In genomic region chr9:71703172-71703872, GRCh38 we compare ENCODE assay signal across 18 cellular contexts.
DNase-seq lines count a peak whose midpoint lies in the region; ATAC-seq and TF ChIP-seq lines count a peak whose summit lies in the region.
"Had no signal": no experiment of that assay in that cellular context is flagged by ENCODE, and none has a peak within 500 bp of the region (broad histone marks: within the 10 kb centered on the region; RNA-seq: fewer than 3 reads in every experiment).

No MANE protein-coding gene starts in this region.

- peaks cover 48% of the 10 kb centered on the region for H3K36me3 Mint-ChIP-seq in activated CD4-positive, alpha-beta T cell treated with anti-CD3 and anti-CD28 coated beads for 36 hours (ENCODE audit: low read depth)
- H3K36me3 Mint-ChIP-seq in T-cell (peaks cover 53% of the 10 kb centered on the region), WTC11 (peaks cover 52% of the 10 kb centered on the region)

- TF ChIP-seq POLR2A in esophagus muscularis mucosa (IDR thresholded peaks at IDR 0.05; ENCODE audit: low read depth): no peak

- H3K79me2 ChIP-seq in parathyroid adenoma: no peaks in the 10 kb centered on the region

- H3K9me3 ChIP-seq in esophagus muscularis mucosa (no peaks in the 10 kb centered on the region), parathyroid adenoma (ENCODE audit: control insufficient read depth, low read length) (no peaks in the 10 kb centered on the region)
- H3K9me3 ChIP-seq: heart right ventricle had no signal

- peaks cover 4% of the 10 kb centered on the region for H3K4me1 Mint-ChIP-seq in activated CD4-positive, alpha-beta T cell treated with anti-CD3 and anti-CD28 coated beads for 36 hours
- H3K4me1 Mint-ChIP-seq in T-cell (peaks cover 0 to 5% (median 0%) of the 10 kb centered on the region in 3 donors), WTC11 (no peaks in the 10 kb centered on the region)

- H3K27ac Mint-ChIP-seq in activated CD4-positive, alpha-beta T cell treated with anti-CD3 and anti-CD28 coated beads for 36 hours: peak overlapping the region; percentile 16
- H3K27ac Mint-ChIP-seq in T-cell (peak overlapping the region; percentile 36 to 56), WTC11 (no peak overlapping the region)
- H3K27ac Mint-ChIP-seq: type B pancreatic cell had no signal

- intact Hi-C loops in activated CD4-positive, alpha-beta T cell treated with anti-CD3 and anti-CD28 coated beads for 36 hours (cut with DNase I, micrococcal nuclease): no loop called here
- intact Hi-C loops in esophagus muscularis mucosa (cut with DNase I): no loop called here

- H3K27me3 ChIP-seq in esophagus muscularis mucosa: no peaks in the 10 kb centered on the region
- no peaks in the 10 kb centered on the region for H3K27me3 ChIP-seq in parathyroid adenoma (ENCODE audit: control insufficient read depth, insufficient read depth, low read length)
- H3K27me3 ChIP-seq: cardiac muscle cell, heart right ventricle had no signal

- peaks cover 11 to 42% (median 28%) of the 10 kb centered on the region in 4 donors for H3K36me3 ChIP-seq in esophagus muscularis mucosa
- H3K36me3 ChIP-seq in parathyroid adenoma (ENCODE audit: control insufficient read depth, insufficient read depth, low read length): no peaks in the 10 kb centered on the region

- 90% methylated on average over 6 of the region's 6 CpGs for WGBS in esophagus muscularis mucosa

- H2AFZ ChIP-seq in parathyroid adenoma: no peak overlapping the region

- POLR2A ChIA-PET in activated CD4-positive, alpha-beta T cell treated with anti-CD3 and anti-CD28 coated beads for 36 hours (lab: Charles Lee): no interaction called here
- POLR2A ChIA-PET in T-cell (lab: Charles Lee): no interaction called here
- POLR2A ChIA-PET in WTC11 (lab: Charles Lee): no interaction called here

- H3K9ac ChIP-seq in parathyroid adenoma: no peak overlapping the region

- no peak for ATAC-seq in activated CD4-positive, alpha-beta T cell treated with anti-CD3 and anti-CD28 coated beads for 36 hours
- ATAC-seq in T-cell (replicated peaks in 1 of 4) (no peak), WTC11 (no peak), HG03342 (IDR thresholded peaks at IDR 0.05; ENCODE audit: unreplicated experiment) (no peak)

- H3K27ac ChIP-seq in esophagus muscularis mucosa (replicated peaks in 1 of 4): peak overlapping the region in 2 of 4 donors; percentile 28 to 32
- peak overlapping the region; percentile 32 for H3K27ac ChIP-seq in parathyroid adenoma
- H3K27ac ChIP-seq: 22Rv1, cardiac muscle cell, heart right ventricle had no signal

- CTCF ChIA-PET in activated CD4-positive, alpha-beta T cell treated with anti-CD3 and anti-CD28 coated beads for 36 hours (lab: Charles Lee): interaction anchor here (1.0 kb wide), 1 partner anchor 14 kb away, joined by 3 read pairs; no protein-coding TSS in a partner anchor
- CTCF ChIA-PET in T-cell (lab: Charles Lee) (no interaction called here), WTC11 (lab: Charles Lee) (no interaction called here)

- no peaks in the 10 kb centered on the region for H3K27me3 Mint-ChIP-seq in activated CD4-positive, alpha-beta T cell treated with anti-CD3 and anti-CD28 coated beads for 36 hours
- H3K27me3 Mint-ChIP-seq in T-cell (no peaks in the 10 kb centered on the region), WTC11 (ENCODE audit: low read depth) (no peaks in the 10 kb centered on the region)
- H3K27me3 Mint-ChIP-seq: CD8-positive, alpha-beta memory T cell; type B pancreatic cell had no signal

- H3K4me1 ChIP-seq in esophagus muscularis mucosa (peaks cover 12 to 29% (median 20%) of the 10 kb centered on the region in 4 donors), parathyroid adenoma (peaks cover 7% of the 10 kb centered on the region)

- no peak for TF ChIP-seq EP300 in esophagus muscularis mucosa (IDR thresholded peaks at IDR 0.05)

- TF ChIP-seq CTCF in esophagus muscularis mucosa (IDR thresholded peaks at IDR 0.05) (no peak), parathyroid adenoma (IDR thresholded peaks at IDR 0.05) (no peak), WTC11 (IDR thresholded peaks at IDR 0.05) (no peak)

- no peak for DNase-seq in activated CD4-positive, alpha-beta T cell treated with anti-CD3 and anti-CD28 coated beads for 36 hours
- no peak for DNase-seq in activated CD4-positive, alpha-beta T cell treated with anti-CD3 and anti-CD28 coated beads, Interleukin-2, amount 50 U/mL, for 1 hour
- DNase-seq in T-cell (no peak), esophagus muscularis mucosa (ENCODE audit: extremely low spot score) (peak; percentile 85), WTC11 (ENCODE audit: low spot score) (no peak), NCI-H2081 (lab: John Stamatoyannopoulos, UW) (no peak)
- DNase-seq: activated CD4-positive, alpha-beta T cell treated with anti-CD3 and anti-CD28 coated beads for 48 hours; activated effector memory CD4-positive, alpha-beta T cell treated with Interleukin-2 at 50 U/mL for 16 hours; CD8-positive, alpha-beta memory T cell; heart right ventricle; left cardiac atrium; RPMI8226; stimulated activated CD8-positive, alpha-beta memory T cell treated with anti-CD3 and anti-CD28 coated beads, Interleukin-4, amount 100 ng/mL, for 48 hours had no signal

- no peaks in the 10 kb centered on the region for H3K9me3 Mint-ChIP-seq in activated CD4-positive, alpha-beta T cell treated with anti-CD3 and anti-CD28 coated beads for 36 hours (ENCODE audit: low read depth)
- no peaks in the 10 kb centered on the region for H3K9me3 Mint-ChIP-seq in T-cell
- H3K9me3 Mint-ChIP-seq in WTC11: no peaks in the 10 kb centered on the region
- H3K9me3 Mint-ChIP-seq: CD8-positive, alpha-beta memory T cell; type B pancreatic cell had no signal

- H3K4me3 ChIP-seq in esophagus muscularis mucosa (no peak overlapping the region), parathyroid adenoma (ENCODE audit: low read depth, low read length) (no peak overlapping the region)
- H3K4me3 ChIP-seq: cardiac muscle cell, heart right ventricle had no signal

- H3K4me2 ChIP-seq in parathyroid adenoma (ENCODE audit: low read length): no peak overlapping the region

- H3K4me3 Mint-ChIP-seq in activated CD4-positive, alpha-beta T cell treated with anti-CD3 and anti-CD28 coated beads for 36 hours: no peak overlapping the region
- no peak overlapping the region for H3K4me3 Mint-ChIP-seq in T-cell
- H3K4me3 Mint-ChIP-seq in WTC11: no peak overlapping the region
- H3K4me3 Mint-ChIP-seq: CD8-positive, alpha-beta memory T cell; type B pancreatic cell had no signal

TF ChIP-seq in WTC11, 78 proteins besides CTCF, POLR2A, EP300 and RAD21:
- TF ChIP-seq ZNF423 (CRISPR knock-in tag; IDR thresholded peaks at IDR 0.05): no peak
- TF ChIP-seq JUN (CRISPR knock-in tag; IDR thresholded peaks at IDR 0.05): no peak
- TF ChIP-seq STAT6 (CRISPR knock-in tag; conservative IDR thresholded peaks at IDR 0.05; ENCODE audit: low read depth): no peak
- TF ChIP-seq ZNF396 (CRISPR knock-in tag; IDR thresholded peaks at IDR 0.05; ENCODE audit: borderline replicate concordance): no peak
- no peak for TF ChIP-seq PRRX2 (CRISPR knock-in tag; IDR thresholded peaks at IDR 0.05)
- TF ChIP-seq ZNF219 (CRISPR knock-in tag; IDR thresholded peaks at IDR 0.05; ENCODE audit: borderline replicate concordance): no peak
- no peak for TF ChIP-seq TP53 (CRISPR knock-in tag; IDR thresholded peaks at IDR 0.05)
- no peak for TF ChIP-seq FOXP4 (CRISPR knock-in tag; IDR thresholded peaks at IDR 0.05)
- TF ChIP-seq ESRRA (CRISPR knock-in tag; IDR thresholded peaks at IDR 0.05; ENCODE audit: borderline replicate concordance): no peak
- no peak for TF ChIP-seq GRHL2 (CRISPR knock-in tag; IDR thresholded peaks at IDR 0.05; ENCODE audit: insufficient replicate concordance, severe bottlenecking)
- no peak for TF ChIP-seq FOXJ3 (CRISPR knock-in tag; IDR thresholded peaks at IDR 0.05; ENCODE audit: borderline replicate concordance)
TF ChIP-seq in WTC11: peak in this region for 0.
